2 cellular contexts compared by ENCODE assay signal in the genomic region with DNA sequence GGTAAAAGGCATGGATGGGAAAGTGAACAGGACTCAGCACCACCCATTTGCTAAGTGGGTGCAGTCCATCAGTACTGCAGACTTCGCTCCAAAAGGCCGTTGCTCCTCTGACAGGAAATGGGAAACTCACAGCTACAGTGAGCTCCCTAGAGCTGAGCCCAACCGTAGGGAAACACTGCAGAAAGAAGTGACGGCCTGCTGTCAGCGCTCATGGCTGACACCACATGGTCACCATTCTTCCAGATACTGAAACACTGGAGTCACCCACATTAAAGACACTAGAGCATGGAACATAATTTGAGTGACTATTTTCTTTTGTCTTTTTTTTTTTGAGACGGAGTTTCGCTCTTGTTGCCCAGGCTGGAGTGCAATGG.
TF ChIP-seq lines count a peak whose summit lies in the region.

No MANE protein-coding gene starts in this region.

TF ChIP-seq in H1, 55 proteins besides CTCF, POLR2A, EP300 and RAD21:
- TF ChIP-seq, protein P1, sequence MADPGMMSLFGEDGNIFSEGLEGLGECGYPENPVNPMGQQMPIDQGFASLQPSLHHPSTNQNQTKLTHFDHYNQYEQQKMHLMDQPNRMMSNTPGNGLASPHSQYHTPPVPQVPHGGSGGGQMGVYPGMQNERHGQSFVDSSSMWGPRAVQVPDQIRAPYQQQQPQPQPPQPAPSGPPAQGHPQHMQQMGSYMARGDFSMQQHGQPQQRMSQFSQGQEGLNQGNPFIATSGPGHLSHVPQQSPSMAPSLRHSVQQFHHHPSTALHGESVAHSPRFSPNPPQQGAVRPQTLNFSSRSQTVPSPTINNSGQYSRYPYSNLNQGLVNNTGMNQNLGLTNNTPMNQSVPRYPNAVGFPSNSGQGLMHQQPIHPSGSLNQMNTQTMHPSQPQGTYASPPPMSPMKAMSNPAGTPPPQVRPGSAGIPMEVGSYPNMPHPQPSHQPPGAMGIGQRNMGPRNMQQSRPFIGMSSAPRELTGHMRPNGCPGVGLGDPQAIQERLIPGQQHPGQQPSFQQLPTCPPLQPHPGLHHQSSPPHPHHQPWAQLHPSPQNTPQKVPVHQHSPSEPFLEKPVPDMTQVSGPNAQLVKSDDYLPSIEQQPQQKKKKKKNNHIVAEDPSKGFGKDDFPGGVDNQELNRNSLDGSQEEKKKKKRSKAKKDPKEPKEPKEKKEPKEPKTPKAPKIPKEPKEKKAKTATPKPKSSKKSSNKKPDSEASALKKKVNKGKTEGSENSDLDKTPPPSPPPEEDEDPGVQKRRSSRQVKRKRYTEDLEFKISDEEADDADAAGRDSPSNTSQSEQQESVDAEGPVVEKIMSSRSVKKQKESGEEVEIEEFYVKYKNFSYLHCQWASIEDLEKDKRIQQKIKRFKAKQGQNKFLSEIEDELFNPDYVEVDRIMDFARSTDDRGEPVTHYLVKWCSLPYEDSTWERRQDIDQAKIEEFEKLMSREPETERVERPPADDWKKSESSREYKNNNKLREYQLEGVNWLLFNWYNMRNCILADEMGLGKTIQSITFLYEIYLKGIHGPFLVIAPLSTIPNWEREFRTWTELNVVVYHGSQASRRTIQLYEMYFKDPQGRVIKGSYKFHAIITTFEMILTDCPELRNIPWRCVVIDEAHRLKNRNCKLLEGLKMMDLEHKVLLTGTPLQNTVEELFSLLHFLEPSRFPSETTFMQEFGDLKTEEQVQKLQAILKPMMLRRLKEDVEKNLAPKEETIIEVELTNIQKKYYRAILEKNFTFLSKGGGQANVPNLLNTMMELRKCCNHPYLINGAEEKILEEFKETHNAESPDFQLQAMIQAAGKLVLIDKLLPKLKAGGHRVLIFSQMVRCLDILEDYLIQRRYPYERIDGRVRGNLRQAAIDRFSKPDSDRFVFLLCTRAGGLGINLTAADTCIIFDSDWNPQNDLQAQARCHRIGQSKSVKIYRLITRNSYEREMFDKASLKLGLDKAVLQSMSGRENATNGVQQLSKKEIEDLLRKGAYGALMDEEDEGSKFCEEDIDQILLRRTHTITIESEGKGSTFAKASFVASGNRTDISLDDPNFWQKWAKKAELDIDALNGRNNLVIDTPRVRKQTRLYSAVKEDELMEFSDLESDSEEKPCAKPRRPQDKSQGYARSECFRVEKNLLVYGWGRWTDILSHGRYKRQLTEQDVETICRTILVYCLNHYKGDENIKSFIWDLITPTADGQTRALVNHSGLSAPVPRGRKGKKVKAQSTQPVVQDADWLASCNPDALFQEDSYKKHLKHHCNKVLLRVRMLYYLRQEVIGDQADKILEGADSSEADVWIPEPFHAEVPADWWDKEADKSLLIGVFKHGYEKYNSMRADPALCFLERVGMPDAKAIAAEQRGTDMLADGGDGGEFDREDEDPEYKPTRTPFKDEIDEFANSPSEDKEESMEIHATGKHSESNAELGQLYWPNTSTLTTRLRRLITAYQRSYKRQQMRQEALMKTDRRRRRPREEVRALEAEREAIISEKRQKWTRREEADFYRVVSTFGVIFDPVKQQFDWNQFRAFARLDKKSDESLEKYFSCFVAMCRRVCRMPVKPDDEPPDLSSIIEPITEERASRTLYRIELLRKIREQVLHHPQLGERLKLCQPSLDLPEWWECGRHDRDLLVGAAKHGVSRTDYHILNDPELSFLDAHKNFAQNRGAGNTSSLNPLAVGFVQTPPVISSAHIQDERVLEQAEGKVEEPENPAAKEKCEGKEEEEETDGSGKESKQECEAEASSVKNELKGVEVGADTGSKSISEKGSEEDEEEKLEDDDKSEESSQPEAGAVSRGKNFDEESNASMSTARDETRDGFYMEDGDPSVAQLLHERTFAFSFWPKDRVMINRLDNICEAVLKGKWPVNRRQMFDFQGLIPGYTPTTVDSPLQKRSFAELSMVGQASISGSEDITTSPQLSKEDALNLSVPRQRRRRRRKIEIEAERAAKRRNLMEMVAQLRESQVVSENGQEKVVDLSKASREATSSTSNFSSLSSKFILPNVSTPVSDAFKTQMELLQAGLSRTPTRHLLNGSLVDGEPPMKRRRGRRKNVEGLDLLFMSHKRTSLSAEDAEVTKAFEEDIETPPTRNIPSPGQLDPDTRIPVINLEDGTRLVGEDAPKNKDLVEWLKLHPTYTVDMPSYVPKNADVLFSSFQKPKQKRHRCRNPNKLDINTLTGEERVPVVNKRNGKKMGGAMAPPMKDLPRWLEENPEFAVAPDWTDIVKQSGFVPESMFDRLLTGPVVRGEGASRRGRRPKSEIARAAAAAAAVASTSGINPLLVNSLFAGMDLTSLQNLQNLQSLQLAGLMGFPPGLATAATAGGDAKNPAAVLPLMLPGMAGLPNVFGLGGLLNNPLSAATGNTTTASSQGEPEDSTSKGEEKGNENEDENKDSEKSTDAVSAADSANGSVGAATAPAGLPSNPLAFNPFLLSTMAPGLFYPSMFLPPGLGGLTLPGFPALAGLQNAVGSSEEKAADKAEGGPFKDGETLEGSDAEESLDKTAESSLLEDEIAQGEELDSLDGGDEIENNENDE (IDR thresholded peaks at IDR 0.05; ENCODE audit: insufficient replicate concordance, low read length) = no peak
- TF ChIP-seq SUZ12 (IDR thresholded peaks at IDR 0.05; ENCODE audit: low read length) = no peak
- TF ChIP-seq, protein P2, sequence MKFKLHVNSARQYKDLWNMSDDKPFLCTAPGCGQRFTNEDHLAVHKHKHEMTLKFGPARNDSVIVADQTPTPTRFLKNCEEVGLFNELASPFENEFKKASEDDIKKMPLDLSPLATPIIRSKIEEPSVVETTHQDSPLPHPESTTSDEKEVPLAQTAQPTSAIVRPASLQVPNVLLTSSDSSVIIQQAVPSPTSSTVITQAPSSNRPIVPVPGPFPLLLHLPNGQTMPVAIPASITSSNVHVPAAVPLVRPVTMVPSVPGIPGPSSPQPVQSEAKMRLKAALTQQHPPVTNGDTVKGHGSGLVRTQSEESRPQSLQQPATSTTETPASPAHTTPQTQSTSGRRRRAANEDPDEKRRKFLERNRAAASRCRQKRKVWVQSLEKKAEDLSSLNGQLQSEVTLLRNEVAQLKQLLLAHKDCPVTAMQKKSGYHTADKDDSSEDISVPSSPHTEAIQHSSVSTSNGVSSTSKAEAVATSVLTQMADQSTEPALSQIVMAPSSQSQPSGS (IDR thresholded peaks at IDR 0.05; ENCODE audit: low read length) = no peak
- no peak for TF ChIP-seq SIRT6 (IDR thresholded peaks at IDR 0.05; ENCODE audit: low read length)
- no peak for TF ChIP-seq TAF1 (IDR thresholded peaks at IDR 0.05; ENCODE audit: low read depth, low read length)
- no peak for TF ChIP-seq KDM4A (IDR thresholded peaks at IDR 0.05; ENCODE audit: low read depth, low read length, severe bottlenecking)
- no peak for TF ChIP-seq TCF12 (IDR thresholded peaks at IDR 0.05; ENCODE audit: low read depth, low read length)
- no peak for TF ChIP-seq HDAC6 (IDR thresholded peaks at IDR 0.05; ENCODE audit: low read depth, low read length)

TF ChIP-seq in HepG2, 621 proteins besides CTCF, POLR2A, EP300 and RAD21:
- peak; percentile 47; the same call in 1 of the 2 replicates for TF ChIP-seq ZBTB38 (CRISPR knock-in tag; IDR thresholded peaks at IDR 0.05)
- TF ChIP-seq, protein P3, sequence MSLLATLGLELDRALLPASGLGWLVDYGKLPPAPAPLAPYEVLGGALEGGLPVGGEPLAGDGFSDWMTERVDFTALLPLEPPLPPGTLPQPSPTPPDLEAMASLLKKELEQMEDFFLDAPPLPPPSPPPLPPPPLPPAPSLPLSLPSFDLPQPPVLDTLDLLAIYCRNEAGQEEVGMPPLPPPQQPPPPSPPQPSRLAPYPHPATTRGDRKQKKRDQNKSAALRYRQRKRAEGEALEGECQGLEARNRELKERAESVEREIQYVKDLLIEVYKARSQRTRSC (CRISPR knock-in tag; IDR thresholded peaks at IDR 0.05; ENCODE audit: low read depth) = no peak
